22 cellular contexts compared by ENCODE assay signal in genomic region chr1:109356959-109357358, GRCh38. TPM values are rescaled to one million over a fixed set of nuclear protein-coding genes. Genes with fewer than 3 reads are reported as not detected.
DNase-seq lines count a peak whose midpoint lies in the region; TF ChIP-seq lines count a peak whose summit lies in the region.
"Had no signal": no experiment of that assay in that cellular context is flagged by ENCODE, and none has a peak within 500 bp of the region (broad histone marks: within the 10 kb centered on the region; RNA-seq: fewer than 3 reads in every experiment).

No MANE protein-coding gene starts in this region.

- H3K4me2 ChIP-seq in GM23248 (ENCODE audit: unreplicated experiment): no peak overlapping the region
- H3K4me2 ChIP-seq: BLaER1 treated with 17β-estradiol and CSF1 and Interleukin-3, amounts not matched to agents 10 nM and 100 nM; GM23338 had no signal

- H3K27me3 Mint-ChIP-seq in nephron (ENCODE audit: low read depth): no peaks in the 10 kb centered on the region

- peak overlapping the region; percentile 62 to 91 (median 79) for H3K27ac Mint-ChIP-seq in nephron
- H3K27ac Mint-ChIP-seq: CD4-positive, alpha-beta memory T cell; GM23338; IgD-negative memory B cell had no signal

- no peaks in the 10 kb centered on the region for H3K9me3 ChIP-seq in BE2C
- H3K9me3 ChIP-seq in GM23248 (ENCODE audit: low read depth): no peaks in the 10 kb centered on the region
- H3K9me3 ChIP-seq: BLaER1 treated with 17β-estradiol and CSF1 and Interleukin-3, amounts not matched to agents 10 nM and 100 nM; SJSA1 had no signal

- no peaks in the 10 kb centered on the region for H3K36me3 ChIP-seq in BE2C
- H3K36me3 ChIP-seq in GM23248 (ENCODE audit: low read depth): no peaks in the 10 kb centered on the region
- H3K36me3 ChIP-seq: SJSA1 had no signal

- no peaks in the 10 kb centered on the region for H3K9me3 Mint-ChIP-seq in nephron
- H3K9me3 Mint-ChIP-seq: GM23338, IgD-negative memory B cell had no signal

- WGBS in GM23248 (ENCODE audit: low coverage in 1 of 2, low lambda C conversion rate in 2 of 2, missing lambda C conversion rate in 2 of 2), 2 experiments: 95% methylated on average over 2 of the region's 2 CpGs

- H3K36me3 Mint-ChIP-seq in nephron (ENCODE audit: low read depth): no peaks in the 10 kb centered on the region
- H3K36me3 Mint-ChIP-seq: CD4-positive, alpha-beta memory T cell; IgD-negative memory B cell had no signal

- H3K79me2 ChIP-seq in GM23248 (ENCODE audit: insufficient read depth): no peaks in the 10 kb centered on the region

- no peak overlapping the region for H3K9ac ChIP-seq in GM23248
- H3K9ac ChIP-seq: BLaER1 treated with 17β-estradiol and CSF1 and Interleukin-3, amounts not matched to agents 10 nM and 100 nM had no signal

- DNase-seq in DMS53 (lab: John Stamatoyannopoulos, UW) (peak; percentile 58), DMS53 treated with DMSO at 0.1 percent for 48 hours (lab: John Stamatoyannopoulos, UW; ENCODE audit: unreplicated experiment) (no peak), NAMALWA (ENCODE audit: low spot score) (peak; percentile 5), NCI-H774 (lab: John Stamatoyannopoulos, UW) (peak; percentile 17), BE2C (no peak), GM23248 (no peak)
- no peak for DNase-seq in stimulated activated CD4-positive, alpha-beta T cell treated with anti-CD3 and anti-CD28 coated beads, Interleukin-4, amount 100 ng/mL, for 4 hours
- DNase-seq: ACHN; CD4-positive, alpha-beta memory T cell; HCEC 1CT; NCI-H187 treated with DMSO at 0.1 percent for 48 hours; NCI-H446 treated with DMSO at 0.1 percent for 48 hours; T-helper 1 cell had no signal

- peaks cover 24% of the 10 kb centered on the region for H3K4me1 Mint-ChIP-seq in nephron
- H3K4me1 Mint-ChIP-seq: IgD-negative memory B cell had no signal

- TF ChIP-seq CTCF in nephron (IDR thresholded peaks at IDR 0.05; ENCODE audit: unreplicated experiment in 3 of 3) (no peak), BE2C (IDR thresholded peaks at IDR 0.05; ENCODE audit: low read depth, low read length) (no peak)

- no peaks in the 10 kb centered on the region for H4K20me1 ChIP-seq in GM23248 (ENCODE audit: insufficient read depth)

- peaks cover 3% of the 10 kb centered on the region; the same call in 1 of the 2 replicates for H3K4me1 ChIP-seq in BE2C
- H3K4me1 ChIP-seq in GM23248 (ENCODE audit: insufficient read depth): peaks cover 10% of the 10 kb centered on the region

- H3K9me2 ChIP-seq in GM23248 (ENCODE audit: insufficient read depth): no peaks in the 10 kb centered on the region

- H3K27ac ChIP-seq in GM23248: no peak overlapping the region
- H3K27ac ChIP-seq: 22Rv1; BLaER1 treated with 17β-estradiol and CSF1 and Interleukin-3, amounts not matched to agents 10 nM and 100 nM; SJSA1 had no signal

- no peak overlapping the region for H3K4me3 Mint-ChIP-seq in nephron
- H3K4me3 Mint-ChIP-seq: CD4-positive, alpha-beta memory T cell; GM23338; IgD-negative memory B cell had no signal

- H3K27me3 ChIP-seq in BE2C (no peaks in the 10 kb centered on the region), GM23248 (replicated peaks; ENCODE audit: insufficient read depth) (no peaks in the 10 kb centered on the region)
- H3K27me3 ChIP-seq: BLaER1 treated with 17β-estradiol and CSF1 and Interleukin-3, amounts not matched to agents 10 nM and 100 nM; SJSA1 had no signal

- H3K4me3 ChIP-seq in BE2C (ENCODE audit: low read depth, low read length): no peak overlapping the region
- H3K4me3 ChIP-seq in GM23248: no peak overlapping the region
- H3K4me3 ChIP-seq: BLaER1 treated with 17β-estradiol and CSF1 and Interleukin-3, amounts not matched to agents 10 nM and 100 nM; GM23338; SJSA1 had no signal

- H2AFZ ChIP-seq in GM23248: no peak overlapping the region
- H2AFZ ChIP-seq: GM23338 had no signal

- 0 out of 2 replicates have a peak, but pooled peaks cover 5% of the 10 kb centered on the region for H3F3A ChIP-seq in GM23248 (ENCODE audit: insufficient read depth)

- in situ Hi-C loops in GM23248 (cut with MboI): no loop called here

RNA-seq across cellular contexts. Expression of gene SORT1, which starts 40.8 kb away (rescaled TPM):
- 7.0 TPM for polyA plus RNA-seq in BE2C (2012; ENCODE audit: insufficient read depth, insufficient read length, low read depth)
- 8.4 and 11.8 TPM in 2 replicates for total RNA-seq in GM23248 (2014; rRNA removed; shearing (Covaris generic))
- 6.7 and 7.1 TPM in 2 replicates for polyA plus RNA-seq in GM23248 (2016; fragmentation: Nextera tagmentation; extraction: Ambion mirVana)
- polyA plus RNA-seq: CD4-positive, alpha-beta memory T cell had no signal

RNA-seq across cellular contexts. Expression of gene MYBPHL, which starts 50.1 kb away (rescaled TPM):
- polyA plus RNA-seq in BE2C (2012; ENCODE audit: insufficient read depth, insufficient read length, low read depth): 0.66 TPM
- not detected in 2 replicates for total RNA-seq in GM23248 (2014; rRNA removed; shearing (Covaris generic))
- polyA plus RNA-seq in GM23248 (2016; fragmentation: Nextera tagmentation; extraction: Ambion mirVana): not detected in 2 replicates
- total RNA-seq: CD4-positive, alpha-beta memory T cell; Daoy; GM23338; M059J; Right ventricle myocardium inferior; SJSA1 had no signal
- polyA plus RNA-seq: CD4-positive, alpha-beta memory T cell; GM23338; IgD-negative memory B cell had no signal

Comparison
In these comparisons a context has a peak if more than half of its experiments do, and no peak if none do; other contexts are left out.
1. DNase-seq: peak in DMS53 (single experiment), NAMALWA (single experiment) and NCI-H774 (single experiment); none in DMS53 treated with DMSO at 0.1 percent for 48 hours (single experiment), BE2C (single experiment), GM23248 (single experiment) and stimulated activated CD4-positive, alpha-beta T cell treated with anti-CD3 and anti-CD28 coated beads, Interleukin-4, amount 100 ng/mL, for 4 hours (0 of 2).